In genomic region chr2:159065891-159066290, GRCh38 we compare ENCODE assay signal across 20 cellular contexts.
DNase-seq lines count a peak whose midpoint lies in the region; ATAC-seq and TF ChIP-seq lines count a peak whose summit lies in the region.
"Had no signal": no experiment of that assay in that cellular context is flagged by ENCODE, and none has a peak within 500 bp of the region (broad histone marks: within the 10 kb centered on the region; RNA-seq: fewer than 3 reads in every experiment).

No MANE protein-coding gene starts in this region.

- H3K36me3 ChIP-seq in heart left ventricle = peaks cover 0 to 17% (median 8%) of the 10 kb centered on the region in 9 donors
- no peaks in the 10 kb centered on the region for H3K36me3 ChIP-seq in muscle layer of colon (ENCODE audit: insufficient read depth, low read length)
- no peaks in the 10 kb centered on the region for H3K36me3 ChIP-seq in uterus

- no peak overlapping the region for H3K4me3 Mint-ChIP-seq in chondrocyte (ENCODE audit: unreplicated experiment)
- H3K4me3 Mint-ChIP-seq: activated CD4-positive, alpha-beta memory T cell treated with anti-CD3 and anti-CD28 coated beads, Interleukin-2, amount 10 ng/mL, durations not matched to agents 7 days and 5 days; activated naive CD4-positive, alpha-beta T cell treated with anti-CD3 and anti-CD28 coated beads, Interleukin-2, amount 50 U/mL, for 24 hours; stimulated activated naive CD8-positive, alpha-beta T cell treated with anti-CD3 and anti-CD28 coated beads, Interleukin-15, Interleukin-2, amounts not matched to agents 100 ng/mL and 50 ng/mL, for 24 hours had no signal

- H3K9me3 ChIP-seq in heart left ventricle (no peaks in the 10 kb centered on the region), muscle layer of colon (ENCODE audit: low read length) (no peaks in the 10 kb centered on the region), uterus (no peaks in the 10 kb centered on the region)
- H3K9me3 ChIP-seq: A549 had no signal

- peak overlapping the region in 7 of 12 donors; percentile 9 to 72 (median 51) for H3K27ac ChIP-seq in heart left ventricle
- peak overlapping the region; percentile 13 for H3K27ac ChIP-seq in muscle layer of colon (ENCODE audit: low read depth, low read length)
- peak overlapping the region; percentile 4 to 8 for H3K27ac ChIP-seq in uterus

- TF ChIP-seq CTCF in heart left ventricle (IDR thresholded peaks at IDR 0.05) (no peak), chondrocyte (IDR thresholded peaks at IDR 0.05) (no peak), uterus (IDR thresholded peaks at IDR 0.05) (no peak)

- no peak for ATAC-seq in heart left ventricle
- no peak for ATAC-seq in Right ventricle myocardium superior (ENCODE audit: poor library complexity)
- ATAC-seq: A549 had no signal

- peaks cover 0 to 59% (median 38%) of the 10 kb centered on the region in 12 donors for H3K4me1 ChIP-seq in heart left ventricle
- H3K4me1 ChIP-seq in muscle layer of colon (ENCODE audit: insufficient read depth, low read length) = peaks cover 27% of the 10 kb centered on the region
- H3K4me1 ChIP-seq in uterus = no peaks in the 10 kb centered on the region

- no peaks in the 10 kb centered on the region for H3K9me3 Mint-ChIP-seq in chondrocyte (ENCODE audit: low read depth)
- H3K9me3 Mint-ChIP-seq: activated CD4-positive, alpha-beta memory T cell treated with anti-CD3 and anti-CD28 coated beads, Interleukin-2, amount 10 ng/mL, durations not matched to agents 7 days and 5 days; activated naive CD4-positive, alpha-beta T cell treated with anti-CD3 and anti-CD28 coated beads, Interleukin-2, amount 50 U/mL, for 24 hours; stimulated activated naive CD8-positive, alpha-beta T cell treated with anti-CD3 and anti-CD28 coated beads, Interleukin-15, Interleukin-2, amounts not matched to agents 100 ng/mL and 50 ng/mL, for 24 hours had no signal

- H3K9ac ChIP-seq in muscle layer of colon (ENCODE audit: low read length) = no peak overlapping the region

- peaks cover 38% of the 10 kb centered on the region for H3K4me1 Mint-ChIP-seq in chondrocyte (ENCODE audit: low read depth)
- H3K4me1 Mint-ChIP-seq: activated CD4-positive, alpha-beta memory T cell treated with anti-CD3 and anti-CD28 coated beads, Interleukin-2, amount 10 ng/mL, durations not matched to agents 7 days and 5 days; activated naive CD4-positive, alpha-beta T cell treated with anti-CD3 and anti-CD28 coated beads, Interleukin-2, amount 50 U/mL, for 24 hours had no signal

- H3K4me3 ChIP-seq in heart left ventricle (no peak overlapping the region), muscle layer of colon (ENCODE audit: low read depth in 1 of 2, low read length in 2 of 2) (no peak overlapping the region), uterus (no peak overlapping the region)
- H3K4me3 ChIP-seq: A549 had no signal

- no peak for TF ChIP-seq POLR2A in heart left ventricle (IDR thresholded peaks at IDR 0.05)
- no peak for TF ChIP-seq POLR2A in uterus (IDR thresholded peaks at IDR 0.05)

- H3K27me3 Mint-ChIP-seq in chondrocyte (ENCODE audit: low read depth) = no peaks in the 10 kb centered on the region
- H3K27me3 Mint-ChIP-seq: activated CD4-positive, alpha-beta memory T cell treated with anti-CD3 and anti-CD28 coated beads, Interleukin-2, amount 10 ng/mL, durations not matched to agents 7 days and 5 days; activated naive CD4-positive, alpha-beta T cell treated with anti-CD3 and anti-CD28 coated beads, Interleukin-2, amount 50 U/mL, for 24 hours; stimulated activated naive CD8-positive, alpha-beta T cell treated with anti-CD3 and anti-CD28 coated beads, Interleukin-15, Interleukin-2, amounts not matched to agents 100 ng/mL and 50 ng/mL, for 24 hours had no signal

- intact Hi-C loops in heart left ventricle (cut with DNase I) = no loop called here
- intact Hi-C loops in Right ventricle myocardium superior (cut with DNase I) = no loop called here
- intact Hi-C loops in uterus (cut with DNase I; ENCODE audit: low total_unique reads) = no loop called here

- peak overlapping the region; percentile 10 for H3K27ac Mint-ChIP-seq in chondrocyte (ENCODE audit: unreplicated experiment)
- H3K27ac Mint-ChIP-seq: activated CD4-positive, alpha-beta memory T cell treated with anti-CD3 and anti-CD28 coated beads, Interleukin-2, amount 10 ng/mL, durations not matched to agents 7 days and 5 days; activated naive CD4-positive, alpha-beta T cell treated with anti-CD3 and anti-CD28 coated beads, Interleukin-2, amount 50 U/mL, for 24 hours; stimulated activated naive CD8-positive, alpha-beta T cell treated with anti-CD3 and anti-CD28 coated beads, Interleukin-15, Interleukin-2, amounts not matched to agents 100 ng/mL and 50 ng/mL, for 24 hours had no signal

- H3K27me3 ChIP-seq in heart left ventricle = no peaks in the 10 kb centered on the region
- no peaks in the 10 kb centered on the region for H3K27me3 ChIP-seq in muscle layer of colon (ENCODE audit: control insufficient read depth in 1 of 2, insufficient read depth in 2 of 2, low read length in 2 of 2)
- no peaks in the 10 kb centered on the region for H3K27me3 ChIP-seq in uterus

- WGBS in heart left ventricle, 4 donors = 77 to 86% (median 81%) methylated on average over 4 of the region's 4 CpGs

- H3K36me3 Mint-ChIP-seq in chondrocyte (ENCODE audit: low read depth) = peaks cover 4% of the 10 kb centered on the region
- H3K36me3 Mint-ChIP-seq: activated naive CD4-positive, alpha-beta T cell treated with anti-CD3 and anti-CD28 coated beads, Interleukin-2, amount 50 U/mL, for 24 hours had no signal

- DNase-seq in heart left ventricle (no peak), Right ventricle myocardium superior (no peak), chondrocyte (ENCODE audit: low spot score) (no peak), uterus (no peak), HuH-7.5 (ENCODE audit: low spot score) (no peak), globus pallidus (ENCODE audit: low spot score) (no peak)
- DNase-seq in stimulated activated CD4-positive, alpha-beta T cell treated with anti-CD3 and anti-CD28 coated beads, Interleukin-2, amount 100 ng/mL, for 24 hours = no peak
- DNase-seq: activated CD4-positive, alpha-beta memory T cell treated with anti-CD3 and anti-CD28 coated beads, Interleukin-2, amount 10 ng/mL, durations not matched to agents 7 days and 5 days; activated T-cell treated with anti-CD3 and anti-CD28 coated beads, Interleukin-2, amount 50 U/mL, for 1 hour; cortex of kidney; Karpas-422; NCI-H1092; NCI-H2107; NCI-H526; stimulated activated CD4-positive, alpha-beta T cell treated with anti-CD3 and anti-CD28 coated beads, Interleukin-2, amount 100 ng/mL, for 48 hours; T-helper 2 cell had no signal
